ENCODE assay signal across 17 cellular contexts in the genomic region with DNA sequence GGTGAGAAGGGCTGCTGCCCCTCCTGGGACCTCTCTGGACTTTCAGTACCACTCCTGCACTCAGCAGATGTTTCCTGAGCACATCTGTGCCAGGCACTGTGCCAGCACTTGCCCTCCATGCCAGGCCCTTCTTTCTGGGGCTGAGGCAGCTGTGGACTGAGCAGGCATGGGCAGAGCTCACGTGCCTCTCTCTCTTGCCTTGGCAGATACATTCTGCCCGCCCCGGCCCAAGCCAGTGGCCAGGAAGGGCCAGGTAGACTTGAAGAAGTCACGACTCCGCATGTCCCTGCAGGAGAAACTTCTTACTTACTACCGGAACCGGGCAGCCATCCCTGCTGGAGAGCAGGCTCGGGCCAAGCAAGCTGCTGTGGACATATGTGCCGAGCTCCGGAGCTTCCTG. TPM values are rescaled to one million over a fixed set of nuclear protein-coding genes. Genes with fewer than 3 reads are reported as not detected.
A peak's percentile ranks its signal among the peaks of the same experiment; 100 is the strongest.
DNase-seq lines count a peak whose midpoint lies in the region; ATAC-seq, FAIRE-seq and TF ChIP-seq lines count a peak whose summit lies in the region.
"Had no signal": no experiment of that assay in that cellular context is flagged by ENCODE, and none has a peak within 500 bp of the region (broad histone marks: within the 10 kb centered on the region; RNA-seq: fewer than 3 reads in every experiment).

No MANE protein-coding gene starts in this region.

- no peak overlapping the region for H3K27ac ChIP-seq in kidney (ENCODE audit: low read depth in 2 of 2, low read length in 2 of 2)
- no peak overlapping the region for H3K27ac ChIP-seq in CD4-positive, alpha-beta memory T cell (ENCODE audit: low read depth, low read length)
- H3K27ac ChIP-seq: 22Rv1, A549, C4-2B, GM23248 had no signal

- peaks cover 0 to 7% of the 10 kb centered on the region in 2 donors for H3K4me1 ChIP-seq in kidney (ENCODE audit: control insufficient read depth in 1 of 2, insufficient read depth in 1 of 2, low read depth in 1 of 2, low read length in 2 of 2)
- peaks cover 6% of the 10 kb centered on the region for H3K4me1 ChIP-seq in CD4-positive, alpha-beta memory T cell (ENCODE audit: insufficient read depth, low read length)
- H3K4me1 ChIP-seq: A549, HAP-1 had no signal

- no peaks in the 10 kb centered on the region for H3K27me3 ChIP-seq in CD4-positive, alpha-beta memory T cell (ENCODE audit: insufficient read depth, low read length)

- no peaks in the 10 kb centered on the region for H3K9me3 Mint-ChIP-seq in CD4-positive, alpha-beta memory T cell
- H3K9me3 Mint-ChIP-seq: CD8-positive, alpha-beta T cell had no signal

- CTCF ChIA-PET in CD4-positive, alpha-beta memory T cell (lab: Charles Lee; ENCODE audit: partially characterized antibody): interaction anchor here (0.9 to 9.5 kb wide), 4 partner anchors 14 to 48 kb away, joined by 3 to 100 read pairs (median 42); partner anchors contain the start of gene RPS19BP1

- H3K4me3 Mint-ChIP-seq in CD4-positive, alpha-beta memory T cell: no peak overlapping the region
- H3K4me3 Mint-ChIP-seq: CD8-positive, alpha-beta T cell had no signal

- H3K27ac Mint-ChIP-seq in CD4-positive, alpha-beta memory T cell: no peak overlapping the region
- H3K27ac Mint-ChIP-seq: CD8-positive, alpha-beta T cell had no signal

- H3K9me3 ChIP-seq in kidney (ENCODE audit: control insufficient read depth in 1 of 2, low read length in 2 of 2): no peaks in the 10 kb centered on the region
- H3K9me3 ChIP-seq in CD4-positive, alpha-beta memory T cell (ENCODE audit: control insufficient read depth in 1 of 2, low read length in 2 of 2): no peaks in the 10 kb centered on the region
- H3K9me3 ChIP-seq: A549, HAP-1 had no signal

- no peak for TF ChIP-seq CTCF in kidney (IDR thresholded peaks at IDR 0.05; ENCODE audit: borderline replicate concordance, extremely low read depth, insufficient read depth)

- peaks cover 44 to 58% of the 10 kb centered on the region in 2 donors for H3K36me3 ChIP-seq in kidney (ENCODE audit: control insufficient read depth in 1 of 2, insufficient read depth in 2 of 2, low read length in 2 of 2)
- peaks cover 60% of the 10 kb centered on the region for H3K36me3 ChIP-seq in CD4-positive, alpha-beta memory T cell (ENCODE audit: insufficient read depth, low read length)

- DNase-seq in Right ventricle myocardium inferior (ENCODE audit: missing footprints) (no peak), left ventricle myocardium superior (no peak), RPMI8226 (peak; percentile 87), kidney (peak; percentile 65), medulla oblongata (ENCODE audit: extremely low spot score) (no peak), T-helper 2 cell (no peak)
- no peak for DNase-seq in CD4-positive, alpha-beta memory T cell
- DNase-seq: AML-193; Calu3; CD8-positive, alpha-beta T cell; DMS79 treated with DMSO at 0.1 percent for 48 hours; GM23248 had no signal

- no peaks in the 10 kb centered on the region for H3K27me3 Mint-ChIP-seq in CD4-positive, alpha-beta memory T cell

- H3K4me3 ChIP-seq in kidney (ENCODE audit: low read length in 2 of 2): no peak overlapping the region
- H3K4me3 ChIP-seq in CD4-positive, alpha-beta memory T cell (ENCODE audit: low read length in 2 of 2): no peak overlapping the region
- H3K4me3 ChIP-seq: A549, GM12878, GM23248, HAP-1 had no signal

- peaks cover 54 to 74% of the 10 kb centered on the region in 2 donors for H3K36me3 Mint-ChIP-seq in CD4-positive, alpha-beta memory T cell

- POLR2A ChIA-PET in CD4-positive, alpha-beta memory T cell (lab: Charles Lee; ENCODE audit: partially characterized antibody): interaction anchor here (1.3 to 3.3 kb wide), 2 partner anchors 8 to 10 kb away, joined by 3 to 17 read pairs; partner anchors contain the start of genes ATF4 and MIEF1

- ATAC-seq in Right ventricle myocardium inferior (peak; percentile 9), left ventricle myocardium superior (no peak)
- ATAC-seq: A549; CD8-positive, alpha-beta T cell; GM12878 had no signal

- no peak overlapping the region for H3K9ac ChIP-seq in kidney (ENCODE audit: low read length in 2 of 2)
- H3K9ac ChIP-seq: GM23248 had no signal

- no peak for FAIRE-seq in kidney (lab: Jason Lieb, UNC)
- FAIRE-seq: A549, GM12878 had no signal

- H3K4me1 Mint-ChIP-seq in CD4-positive, alpha-beta memory T cell: peaks cover 14 to 32% (median 20%) of the 10 kb centered on the region in 4 donors

- intact Hi-C loops in Right ventricle myocardium inferior (cut with DNase I): no loop called here
- intact Hi-C loops in left ventricle myocardium superior (cut with micrococcal nuclease): no loop called here
- intact Hi-C loops in kidney (cut with DNase I): loop anchor here (10.0 kb wide), 1 partner anchor 107 kb away; no protein-coding TSS in a partner anchor
- intact Hi-C loops in CD4-positive, alpha-beta memory T cell (cut with micrococcal nuclease): no loop called here

RNA-seq across cellular contexts. Expression of gene ATF4, which starts 8.3 kb away (rescaled TPM):
- total RNA-seq in Right ventricle myocardium inferior (204 TPM), left ventricle myocardium superior (214 TPM), kidney (261 TPM)
- polyA plus RNA-seq in kidney (ENCODE audit: insufficient read depth, low read depth, low replicate concordance): 293 TPM
- 100 to 1,000 TPM; 265 to 278 TPM for total RNA-seq in CD4-positive, alpha-beta memory T cell
- 100 to 1,000 TPM in 1 of 2 donors, 10 to 100 TPM in 1; 44.4 to 109 TPM for polyA plus RNA-seq in CD4-positive, alpha-beta memory T cell

RNA-seq across cellular contexts. Expression of gene MIEF1, which starts 9.9 kb away (rescaled TPM):
- total RNA-seq in Right ventricle myocardium inferior: 17.3 TPM
- 16.1 TPM for total RNA-seq in left ventricle myocardium superior
- 27.9 TPM for total RNA-seq in kidney
- polyA plus RNA-seq in kidney (ENCODE audit: insufficient read depth, low read depth, low replicate concordance): 13.0 TPM
- 10 to 100 TPM; 40.5 to 44.3 TPM for total RNA-seq in CD4-positive, alpha-beta memory T cell
- polyA plus RNA-seq in CD4-positive, alpha-beta memory T cell: 10 to 100 TPM; 15.4 to 27.5 TPM

RNA-seq across cellular contexts. Expression of gene RPS19BP1, which starts 20.5 kb away (rescaled TPM):
- 61.9 TPM for total RNA-seq in Right ventricle myocardium inferior
- total RNA-seq in left ventricle myocardium superior: 58.1 TPM
- total RNA-seq in kidney: 51.8 TPM
- polyA plus RNA-seq in kidney (ENCODE audit: insufficient read depth, low read depth, low replicate concordance): 180 TPM
- total RNA-seq in CD4-positive, alpha-beta memory T cell: 10 to 100 TPM; 66.9 to 67.1 TPM
- polyA plus RNA-seq in CD4-positive, alpha-beta memory T cell: 100 to 1,000 TPM; 103 to 112 TPM

RNA-seq across cellular contexts. Expression of gene MGAT3, which starts 55.2 kb away (rescaled TPM):
- 5.9 TPM for total RNA-seq in Right ventricle myocardium inferior
- 6.3 TPM for total RNA-seq in left ventricle myocardium superior
- total RNA-seq in kidney: 5.4 TPM
- 2.7 TPM for polyA plus RNA-seq in kidney (ENCODE audit: insufficient read depth, low read depth, low replicate concordance)
- under 1 TPM; 0.19 to 0.73 TPM for total RNA-seq in CD4-positive, alpha-beta memory T cell
- not detected for polyA plus RNA-seq in CD4-positive, alpha-beta memory T cell
- total RNA-seq: GM23248 had no signal
- polyA plus RNA-seq: GM23248 had no signal

RNA-seq across cellular contexts. Expression of gene CACNA1I, which starts 58.5 kb away (rescaled TPM):
- total RNA-seq in Right ventricle myocardium inferior (not detected), left ventricle myocardium superior (not detected), kidney (0.63 TPM)
- not detected for polyA plus RNA-seq in kidney (ENCODE audit: insufficient read depth, low read depth, low replicate concordance)
- 10 to 100 TPM; 57.8 to 58.0 TPM for total RNA-seq in CD4-positive, alpha-beta memory T cell
- 1 to 10 TPM in 1 of 2 donors, under 1 TPM in 1; 0.30 to 1.6 TPM for polyA plus RNA-seq in CD4-positive, alpha-beta memory T cell
- total RNA-seq: GM23248 had no signal
- polyA plus RNA-seq: GM23248 had no signal

Comparison
In these comparisons a context has a peak if more than half of its experiments do, and no peak if none do; other contexts are left out.
1. DNase-seq: peak in RPMI8226 (single experiment) and kidney (single experiment); none in Right ventricle myocardium inferior (single experiment), left ventricle myocardium superior (single experiment), CD4-positive, alpha-beta memory T cell (0 of 5), medulla oblongata (single experiment) and T-helper 2 cell (0 of 5).